In genomic region chr9:113409883-113410206, GRCh38 we compare ENCODE assay signal across 8 cellular contexts. TPM values are rescaled to one million over a fixed set of nuclear protein-coding genes. Genes with fewer than 3 reads are reported as not detected.
DNase-seq lines count a peak whose midpoint lies in the region; ATAC-seq and TF ChIP-seq lines count a peak whose summit lies in the region.

No MANE protein-coding gene starts in this region.

- intact Hi-C loops in uterus (cut with DNase I; ENCODE audit: low total_unique reads): loop anchor here (10.0 kb wide), 1 partner anchor 135 kb away; the partner anchor contains the start of genes CDC26 and PRPF4

- in situ Hi-C loops in astrocyte of the cerebellum (cut with HindIII; ENCODE audit: low sequenced_read_pairs): no loop called here

- H3K4me1 ChIP-seq in lung (ENCODE audit: control insufficient read depth in 2 of 2, insufficient read depth in 2 of 2, low read length in 2 of 2) (peaks cover 0 to 1% of the 10 kb centered on the region in 2 donors), uterus (no peaks in the 10 kb centered on the region)

- no peak for TF ChIP-seq POLR2A in uterus (IDR thresholded peaks at IDR 0.05)

- H3K27me3 ChIP-seq in lung (ENCODE audit: control insufficient read depth, insufficient read depth) (no peaks in the 10 kb centered on the region), uterus (no peaks in the 10 kb centered on the region)

- H3K9me3 ChIP-seq in lung (ENCODE audit: control insufficient read depth in 2 of 2, insufficient read depth in 1 of 2, low read length in 1 of 2) (no peaks in the 10 kb centered on the region), uterus (no peaks in the 10 kb centered on the region)

- peak overlapping the region; percentile 82 for H3K4me3 ChIP-seq in GM08714 (ENCODE audit: low read length)
- H3K4me3 ChIP-seq in astrocyte of the cerebellum (ENCODE audit: low read depth, low read length): peak overlapping the region; percentile 94
- peak overlapping the region; percentile 99 for H3K4me3 ChIP-seq in lung
- H3K4me3 ChIP-seq in uterus: peak overlapping the region; percentile 75 to 94

- DNase-seq in astrocyte of the cerebellum (ENCODE audit: low read depth) (no peak), lung (ENCODE audit: low spot score) (no peak), uterus (no peak), cerebellum (ENCODE audit: low spot score) (no peak), GM19240 (ENCODE audit: insufficient read length, low spot score) (no peak)

- peaks cover 4 to 5% of the 10 kb centered on the region in 2 donors for H3K36me3 ChIP-seq in lung (ENCODE audit: control insufficient read depth in 2 of 2, insufficient read depth in 2 of 2, low read length in 2 of 2)
- no peaks in the 10 kb centered on the region for H3K36me3 ChIP-seq in uterus

- ATAC-seq in HG03097 (IDR thresholded peaks at IDR 0.05; ENCODE audit: low FRiP score, unreplicated experiment): peak; percentile 4
- ATAC-seq in lung (ENCODE audit: insufficient read depth, low FRiP score): no peak
- no peak for ATAC-seq in GM21515 (IDR thresholded peaks at IDR 0.05; ENCODE audit: unreplicated experiment)

- WGBS in lung, 2 donors: 0% methylated on average over 20 of the region's 20 CpGs

- TF ChIP-seq CTCF in astrocyte of the cerebellum (IDR thresholded peaks at IDR 0.05; ENCODE audit: low read depth, low read length, missing control alignments) (no peak), lung (IDR thresholded peaks at IDR 0.05; ENCODE audit: control extremely low read depth, extremely low read depth) (no peak), uterus (IDR thresholded peaks at IDR 0.05) (no peak)

- peak overlapping the region; percentile 91 to 95 for H3K27ac ChIP-seq in lung (ENCODE audit: low read depth in 1 of 2, low read length in 1 of 2)
- peak overlapping the region; percentile 96 to 97 for H3K27ac ChIP-seq in uterus

RNA-seq across cellular contexts. Expression of gene POLE3, which starts 0.6 kb away (rescaled TPM):
- total RNA-seq in lung: 10 to 100 TPM; 25.9 to 31.0 TPM
- polyA plus RNA-seq in lung: 10 to 100 TPM; 21.7 to 42.9 TPM
- 10 to 100 TPM in 3 of 4 donors, 1 to 10 TPM in 1; 6.5 to 46.4 (median 20.4) TPM for total RNA-seq in uterus
- 28.4 TPM for total RNA-seq in cerebellum

RNA-seq across cellular contexts. Expression of gene C9orf43, which starts 0.7 kb away (rescaled TPM):
- total RNA-seq in lung (1 to 10 TPM in 1 of 2 donors, under 1 TPM in 1; 0.74 to 1.2 TPM), uterus (1 to 10 TPM in 1 of 4 donors, under 1 TPM in 2, not detected in 1; 0.21 to 3.3 (median 0.58) TPM), cerebellum (0.73 TPM)
- polyA plus RNA-seq in lung: under 1 TPM; 0.27 to 0.28 TPM

RNA-seq across cellular contexts. Expression of gene ALAD, which starts 8.8 kb away (rescaled TPM):
- 10 to 100 TPM; 30.5 to 41.3 TPM for total RNA-seq in lung
- polyA plus RNA-seq in lung: 10 to 100 TPM; 22.5 to 26.6 TPM
- 10 to 100 TPM in 3 of 4 donors, 1 to 10 TPM in 1; 1.5 to 26.6 (median 16.1) TPM for total RNA-seq in uterus
- 17.1 TPM for total RNA-seq in cerebellum

RNA-seq across cellular contexts. Expression of gene HDHD3, which starts 33.1 kb away (rescaled TPM):
- total RNA-seq in lung (10 to 100 TPM; 17.0 to 20.9 TPM), uterus (10 to 100 TPM; 10.5 to 36.8 (median 20.4) TPM), cerebellum (5.7 TPM)
- polyA plus RNA-seq in lung: 10 to 100 TPM; 17.0 to 21.1 TPM

RNA-seq across cellular contexts. Expression of gene RGS3, which starts 53.7 kb away (rescaled TPM):
- total RNA-seq in lung (10 to 100 TPM; 79.0 to 91.8 TPM), uterus (10 to 100 TPM; 16.2 to 75.6 (median 54.9) TPM), cerebellum (20.6 TPM)
- 10 to 100 TPM; 43.0 to 68.8 TPM for polyA plus RNA-seq in lung
